9 cellular contexts compared by ENCODE assay signal in the genomic region with DNA sequence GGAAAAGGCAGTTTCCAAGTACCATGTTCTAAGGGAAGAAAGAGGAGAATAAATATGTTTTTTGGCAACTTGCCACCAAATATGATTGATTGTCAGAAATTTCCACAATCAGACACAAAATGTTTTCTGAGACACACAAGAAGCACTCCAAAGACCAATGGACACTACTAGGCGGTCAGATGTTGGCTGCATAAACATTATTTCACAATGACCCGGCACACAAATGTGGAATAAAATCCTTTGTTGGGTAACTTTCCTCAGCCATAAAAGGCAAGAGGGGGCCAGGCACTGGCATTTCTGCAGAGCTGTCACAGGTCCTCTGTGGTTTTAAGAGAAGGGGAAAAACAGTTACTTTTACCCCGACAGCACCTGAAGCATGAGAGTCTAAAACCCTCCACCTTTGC. TPM values are rescaled to one million over a fixed set of nuclear protein-coding genes. Genes with fewer than 3 reads are reported as not detected.
DNase-seq lines count a peak whose midpoint lies in the region; ATAC-seq and TF ChIP-seq lines count a peak whose summit lies in the region.
"Had no signal": no experiment of that assay in that cellular context is flagged by ENCODE, and none has a peak within 500 bp of the region (broad histone marks: within the 10 kb centered on the region; RNA-seq: fewer than 3 reads in every experiment).

No MANE protein-coding gene starts in this region.

- H3K27me3 Mint-ChIP-seq in central memory CD8-positive, alpha-beta T cell: no peaks in the 10 kb centered on the region
- H3K27me3 Mint-ChIP-seq in T-helper 2 cell treated with Interferon-gamma antibody and Interleukin-4, amounts not matched to agents 5 μg/mL and 100 μg/mL, for 36 hours (ENCODE audit: low read depth): no peaks in the 10 kb centered on the region

- no peak for ATAC-seq in central memory CD8-positive, alpha-beta T cell (replicated peaks; ENCODE audit: extremely low read depth, poor library complexity, severe bottlenecking)
- no peak for ATAC-seq in GM18861 (IDR thresholded peaks at IDR 0.05; ENCODE audit: unreplicated experiment)

- H3K4me3 Mint-ChIP-seq in central memory CD8-positive, alpha-beta T cell: no peak overlapping the region
- no peak overlapping the region for H3K4me3 Mint-ChIP-seq in T-helper 2 cell treated with Interferon-gamma antibody and Interleukin-4, amounts not matched to agents 5 μg/mL and 100 μg/mL, for 36 hours
- H3K4me3 Mint-ChIP-seq: neural crest cell had no signal

- H3K4me1 Mint-ChIP-seq in central memory CD8-positive, alpha-beta T cell: peaks cover 10% of the 10 kb centered on the region
- H3K4me1 Mint-ChIP-seq in T-helper 2 cell treated with Interferon-gamma antibody and Interleukin-4, amounts not matched to agents 5 μg/mL and 100 μg/mL, for 36 hours (ENCODE audit: low read depth): peaks cover 10% of the 10 kb centered on the region

- peak; percentile 7 for DNase-seq in AG04449 (ENCODE audit: low read depth, low spot score)
- DNase-seq in Jurkat, Clone E6-1 (ENCODE audit: low read depth, low spot score): peak; percentile 54
- no peak for DNase-seq in central memory CD8-positive, alpha-beta T cell (ENCODE audit: low spot score in 2 of 2)
- peak; percentile 78 for DNase-seq in myocyte (ENCODE audit: low read depth)
- no peak for DNase-seq in T-helper 2 cell treated with Interferon-gamma antibody and Interleukin-4, amounts not matched to agents 5 μg/mL and 100 μg/mL, for 36 hours (ENCODE audit: low spot score)
- DNase-seq in nucleus accumbens (lab: John Stamatoyannopoulos, UW): no peak
- DNase-seq in T-helper 1 cell: no peak

- H3K4me3 ChIP-seq in AG04449 (ENCODE audit: low read depth, low read length): no peak overlapping the region
- H3K4me3 ChIP-seq in Jurkat, Clone E6-1 (ENCODE audit: low read length): no peak overlapping the region

- H3K27ac Mint-ChIP-seq in central memory CD8-positive, alpha-beta T cell (ENCODE audit: low read depth): peak overlapping the region; percentile 80
- H3K27ac Mint-ChIP-seq in T-helper 2 cell treated with Interferon-gamma antibody and Interleukin-4, amounts not matched to agents 5 μg/mL and 100 μg/mL, for 36 hours: no peak overlapping the region

- H3K9me3 Mint-ChIP-seq in central memory CD8-positive, alpha-beta T cell: no peaks in the 10 kb centered on the region
- no peaks in the 10 kb centered on the region for H3K9me3 Mint-ChIP-seq in T-helper 2 cell treated with Interferon-gamma antibody and Interleukin-4, amounts not matched to agents 5 μg/mL and 100 μg/mL, for 36 hours
- H3K9me3 Mint-ChIP-seq: neural crest cell had no signal

- no peak for TF ChIP-seq CTCF in AG04449 (IDR thresholded peaks at IDR 0.05; ENCODE audit: insufficient read depth, low read length, missing control alignments)

- CTCF ChIA-PET in AG04449 (lab: Yijun Ruan, JAX): interaction anchor here (1.2 to 17.7 kb wide), 4 partner anchors 9 to 171 kb away, joined by 3 to 319 read pairs (median 32); a partner anchor contains a TSS

- POLR2A ChIA-PET in AG04449 (lab: Yijun Ruan, JAX): no interaction called here

- peaks cover 33% of the 10 kb centered on the region for H3K36me3 Mint-ChIP-seq in central memory CD8-positive, alpha-beta T cell (ENCODE audit: insufficient read depth)
- H3K36me3 Mint-ChIP-seq in T-helper 2 cell treated with Interferon-gamma antibody and Interleukin-4, amounts not matched to agents 5 μg/mL and 100 μg/mL, for 36 hours (ENCODE audit: low read depth): peaks cover 39% of the 10 kb centered on the region

RNA-seq across cellular contexts. Expression of a gene that starts 12.9 kb away (rescaled TPM):
- 5.6 TPM for polyA plus RNA-seq in Jurkat, Clone E6-1 (2012; ENCODE audit: insufficient read depth, insufficient read length)
- total RNA-seq in myocyte: 11.3 and 16.3 TPM in 2 replicates
- 12.0 TPM for polyA plus RNA-seq in myocyte (2012)

RNA-seq across cellular contexts. Expression of a gene that starts 37.4 kb away (rescaled TPM):
- 20.7 TPM for polyA plus RNA-seq in Jurkat, Clone E6-1 (2012; ENCODE audit: insufficient read depth, insufficient read length)
- total RNA-seq in myocyte: 0.31 and 0.67 TPM in 2 replicates
- 1.2 TPM for polyA plus RNA-seq in myocyte (2012)

Comparison
In these comparisons a context has a peak if more than half of its experiments do, and no peak if none do; other contexts are left out.
1. DNase-seq: peak in AG04449 (single experiment), Jurkat, Clone E6-1 (single experiment) and myocyte (single experiment); none in central memory CD8-positive, alpha-beta T cell (0 of 2), T-helper 2 cell treated with Interferon-gamma antibody and Interleukin-4, amounts not matched to agents 5 μg/mL and 100 μg/mL, for 36 hours (single experiment), nucleus accumbens (0 of 56) and T-helper 1 cell (0 of 5).